8 cellular contexts compared by ENCODE assay signal in genomic region chr17:77281904-77282367, GRCh38.
DNase-seq lines count a peak whose midpoint lies in the region; ATAC-seq and TF ChIP-seq lines count a peak whose summit lies in the region.

No MANE protein-coding gene starts in this region.

- H3K23ac ChIP-seq in mesenchymal stem cell (ENCODE audit: low read length in 2 of 2), result peak overlapping the region in 1 of 2 experiments; percentile 41

- H2AFZ ChIP-seq in DND-41 (ENCODE audit: low read depth, low read length) (peak overlapping the region; percentile 56; the same call in 1 of the 2 replicates), mesenchymal stem cell (ENCODE audit: low read depth, low read length) (no peak overlapping the region)

- TF ChIP-seq CTCF in DND-41 (IDR thresholded peaks at IDR 0.05; ENCODE audit: borderline replicate concordance, extremely low read depth, low read length, poor library complexity, severe bottlenecking), result no peak

- H3K9me3 ChIP-seq in DND-41 (ENCODE audit: insufficient read depth, low read length, severe bottlenecking) (no peaks in the 10 kb centered on the region), mesenchymal stem cell (ENCODE audit: control insufficient read depth, low read length) (no peaks in the 10 kb centered on the region)

- H3K27ac ChIP-seq in DND-41 (ENCODE audit: low read length) (no peak overlapping the region), mesenchymal stem cell (ENCODE audit: low read length, poor library complexity, severe bottlenecking) (peak overlapping the region; percentile 28)

- H3K9ac ChIP-seq in DND-41 (ENCODE audit: low read depth, low read length), result peak overlapping the region; percentile 51
- H3K9ac ChIP-seq in mesenchymal stem cell (ENCODE audit: low read length), result peak overlapping the region; percentile 62

- peaks cover 7% of the 10 kb centered on the region for H3K79me1 ChIP-seq in mesenchymal stem cell (replicated peaks; ENCODE audit: low read length, poor library complexity, severe bottlenecking)

- H3K4me1 ChIP-seq in DND-41 (ENCODE audit: insufficient read depth, low read length), result peaks cover 15% of the 10 kb centered on the region
- peaks cover 46% of the 10 kb centered on the region for H3K4me1 ChIP-seq in mesenchymal stem cell (ENCODE audit: control insufficient read depth, insufficient read depth, low read depth, low read length)

- H2BK5ac ChIP-seq in mesenchymal stem cell (ENCODE audit: low read depth, low read length, poor library complexity, severe bottlenecking), result no peak overlapping the region

- peak overlapping the region; percentile 85 for H2AK5ac ChIP-seq in mesenchymal stem cell (ENCODE audit: low read length, severe bottlenecking)

- ATAC-seq in DND-41 (ENCODE audit: insufficient read depth, low read depth) (no peak), HG03280 (IDR thresholded peaks at IDR 0.05; ENCODE audit: unreplicated experiment) (peak; percentile 15)

- DNase-seq in DND-41, result no peak
- peak; percentile 49 for DNase-seq in astrocyte of the hippocampus (ENCODE audit: low read depth, low spot score)
- DNase-seq in mesenchymal stem cell, result peak; percentile 21
- no peak for DNase-seq in NCI-H1092 treated with DMSO at 0.1 percent for 48 hours (lab: John Stamatoyannopoulos, UW)
- no peak for DNase-seq in foreskin melanocyte
- no peak for DNase-seq in DMS 273 (lab: John Stamatoyannopoulos, UW; ENCODE audit: unreplicated experiment)
- DNase-seq in Kasumi-1 (lab: John Stamatoyannopoulos, UW), result no peak

- no peaks in the 10 kb centered on the region for H3K79me2 ChIP-seq in DND-41 (ENCODE audit: insufficient read depth, low read length)

- peak overlapping the region; percentile 84 to 92 for H3K18ac ChIP-seq in mesenchymal stem cell (ENCODE audit: low read depth in 1 of 2, low read length in 2 of 2)

- H2BK120ac ChIP-seq in mesenchymal stem cell (ENCODE audit: low read depth, low read length), result peak overlapping the region; percentile 50

- H3K36me3 ChIP-seq in DND-41 (ENCODE audit: insufficient read depth, low read length) (no peaks in the 10 kb centered on the region), mesenchymal stem cell (ENCODE audit: control insufficient read depth in 1 of 2, insufficient read depth in 2 of 2, low read depth in 1 of 2, low read length in 2 of 2) (peaks cover 0 to 5% of the 10 kb centered on the region in 2 experiments)

- H2BK15ac ChIP-seq in mesenchymal stem cell (ENCODE audit: low read depth, poor library complexity, severe bottlenecking), result peak overlapping the region; percentile 55

- peaks cover 5% of the 10 kb centered on the region for H4K20me1 ChIP-seq in DND-41 (ENCODE audit: insufficient read depth, low read length)

- H3K4me2 ChIP-seq in DND-41 (ENCODE audit: insufficient read depth, low read length), result peak overlapping the region; percentile 92
- peak overlapping the region; percentile 93 for H3K4me2 ChIP-seq in mesenchymal stem cell (ENCODE audit: low read length, poor library complexity, severe bottlenecking)

- peak overlapping the region in 1 of 2 experiments; percentile 82 for H3K14ac ChIP-seq in mesenchymal stem cell (ENCODE audit: low read length in 2 of 2)

- peak overlapping the region; percentile 5 for H4K8ac ChIP-seq in mesenchymal stem cell (ENCODE audit: low read length)

- 27% methylated on average over 20 of the region's 20 CpGs for WGBS in mesenchymal stem cell

- H3K4ac ChIP-seq in mesenchymal stem cell (ENCODE audit: low read depth in 1 of 2, low read length in 2 of 2), result peak overlapping the region in 1 of 2 experiments; percentile 6

- H2BK12ac ChIP-seq in mesenchymal stem cell (ENCODE audit: low read length in 2 of 2), result peak overlapping the region; percentile 64 to 90

- H3K27me3 ChIP-seq in DND-41 (ENCODE audit: insufficient read depth, low read length, poor library complexity) (peaks cover 6% of the 10 kb centered on the region), mesenchymal stem cell (ENCODE audit: control insufficient read depth in 1 of 2, insufficient read depth in 1 of 2, low read length in 2 of 2) (no peaks in the 10 kb centered on the region)

- H3K4me3 ChIP-seq in DND-41 (ENCODE audit: low read depth in 1 of 2, low read length in 2 of 2), result peak overlapping the region in 1 of 2 experiments; percentile 56; a peak in 2 of 4 replicates
- peak overlapping the region; percentile 73 to 82 for H3K4me3 ChIP-seq in mesenchymal stem cell (ENCODE audit: insufficient read depth in 1 of 2, low read depth in 1 of 2, low read length in 2 of 2)

- peak overlapping the region; percentile 75 for H4K91ac ChIP-seq in mesenchymal stem cell (ENCODE audit: low read length)

Comparison
In these comparisons a context has a peak if more than half of its experiments do, and no peak if none do; other contexts are left out.
1. DNase-seq: peak in astrocyte of the hippocampus (single experiment) and mesenchymal stem cell (single experiment); none in DND-41 (single experiment), NCI-H1092 treated with DMSO at 0.1 percent for 48 hours (single experiment), foreskin melanocyte (single experiment), DMS 273 (single experiment) and Kasumi-1 (0 of 2).